ENCODE assay signal across 11 cellular contexts in the genomic region with DNA sequence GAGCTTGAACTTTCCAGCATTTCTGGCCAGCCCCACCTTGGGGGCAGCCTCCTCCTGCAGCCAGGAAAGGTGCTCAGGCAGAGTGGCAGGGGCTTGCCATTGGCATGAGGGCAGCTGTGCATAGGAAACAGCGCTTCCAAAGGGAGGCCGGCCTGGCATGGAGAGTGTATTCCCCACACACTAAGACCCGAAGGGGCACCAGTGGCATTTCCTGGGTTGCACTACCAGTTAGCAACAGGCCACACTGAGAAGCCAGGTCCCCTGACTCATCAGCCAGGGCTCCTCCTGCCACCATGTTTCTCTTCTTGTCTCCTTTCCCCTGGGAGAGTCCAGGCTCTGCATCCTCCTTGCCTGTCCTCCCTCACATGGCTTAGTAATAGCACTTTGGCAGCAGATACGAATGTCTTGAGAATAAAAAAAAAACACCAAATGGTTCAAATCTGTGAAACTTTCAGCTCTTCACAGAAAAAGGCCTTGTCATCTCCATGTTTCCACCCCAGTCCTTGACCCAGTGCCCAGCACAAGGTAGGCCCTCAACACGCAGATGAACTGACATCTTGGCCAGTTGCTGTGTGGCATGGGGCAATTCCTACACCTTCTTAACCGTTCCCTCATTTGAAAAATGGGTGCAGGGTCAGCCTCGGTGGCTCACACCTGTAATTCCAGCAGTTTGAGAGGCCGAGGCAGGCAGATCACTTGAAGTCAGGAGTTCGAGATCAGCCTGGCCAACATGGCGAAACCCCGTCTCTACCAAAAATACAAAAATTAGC.
DNase-seq lines count a peak whose midpoint lies in the region; ATAC-seq and TF ChIP-seq lines count a peak whose summit lies in the region.
"Had no signal": no experiment of that assay in that cellular context is flagged by ENCODE, and none has a peak within 500 bp of the region (broad histone marks: within the 10 kb centered on the region; RNA-seq: fewer than 3 reads in every experiment).

No MANE protein-coding gene starts in this region.

- H3K36me3 ChIP-seq in SJSA1 (peaks cover 4% of the 10 kb centered on the region; the same call in 1 of the 2 replicates), parathyroid adenoma (ENCODE audit: control insufficient read depth, insufficient read depth, low read length) (no peaks in the 10 kb centered on the region)

- H2AFZ ChIP-seq in parathyroid adenoma: no peak overlapping the region

- H3K27ac ChIP-seq in C4-2B: peak overlapping the region; percentile 22
- H3K27ac ChIP-seq in SJSA1: peak overlapping the region; percentile 86
- H3K27ac ChIP-seq in parathyroid adenoma: peak overlapping the region; percentile 85

- TF ChIP-seq CTCF in C4-2B (conservative IDR thresholded peaks at IDR 0.05): no peak
- no peak for TF ChIP-seq CTCF in parathyroid adenoma (IDR thresholded peaks at IDR 0.05)

- H3K27me3 ChIP-seq in SJSA1 (replicated peaks) (no peaks in the 10 kb centered on the region), parathyroid adenoma (ENCODE audit: control insufficient read depth, insufficient read depth, low read length) (no peaks in the 10 kb centered on the region)

- H3K9me3 ChIP-seq in SJSA1 (replicated peaks) (no peaks in the 10 kb centered on the region), parathyroid adenoma (ENCODE audit: control insufficient read depth, low read length) (no peaks in the 10 kb centered on the region)

- no peak overlapping the region for H3K4me3 ChIP-seq in SJSA1
- H3K4me3 ChIP-seq in parathyroid adenoma (ENCODE audit: low read depth, low read length): no peak overlapping the region

- H3K9ac ChIP-seq in parathyroid adenoma: no peak overlapping the region

- ATAC-seq in HG03354 (IDR thresholded peaks at IDR 0.05; ENCODE audit: poor library complexity, severe bottlenecking, unreplicated experiment): no peak
- ATAC-seq: stimulated activated memory B cell treated with anti-CD40 and anti-IgM and Interleukin-4, amounts not matched to agents 10 μg/mL and 1 μg/mL and 100 μg/mL, for 72 hours had no signal

- H3K4me1 ChIP-seq in SJSA1 (replicated peaks) (peaks cover 53% of the 10 kb centered on the region), parathyroid adenoma (peaks cover 28% of the 10 kb centered on the region)

- DNase-seq in SJSA1 (ENCODE audit: low read depth in 1 of 2, low spot score in 2 of 2): peak; percentile 64 to 88
- DNase-seq in fibroblast of peridontal ligament (ENCODE audit: extremely low read depth): peak; percentile 65
- no peak for DNase-seq in DMS53 (lab: John Stamatoyannopoulos, UW)
- DNase-seq in COLO829 (ENCODE audit: low spot score): no peak
- no peak for DNase-seq in stimulated activated CD4-positive, alpha-beta T cell treated with anti-CD3 and anti-CD28 coated beads, Interleukin-2, amount 100 ng/mL, for 48 hours
- DNase-seq: COR-L47, RPMI8226 had no signal

- no peak overlapping the region for H3K4me2 ChIP-seq in parathyroid adenoma (ENCODE audit: low read length)

- H3K79me2 ChIP-seq in parathyroid adenoma: no peaks in the 10 kb centered on the region

Comparison
In these comparisons a context has a peak if more than half of its experiments do, and no peak if none do; other contexts are left out.
1. H3K27ac ChIP-seq: peak in every context shown above with its lines; median percentile 86 in SJSA1; 85 in parathyroid adenoma; 22 in C4-2B.
2. DNase-seq: peak in SJSA1 (2 of 2) and fibroblast of peridontal ligament (single experiment); none in DMS53 (single experiment), COLO829 (single experiment) and stimulated activated CD4-positive, alpha-beta T cell treated with anti-CD3 and anti-CD28 coated beads, Interleukin-2, amount 100 ng/mL, for 48 hours (0 of 2).